In genomic region chr1:220818421-220819173, GRCh38 we compare ENCODE assay signal across 2 cellular contexts.
TF ChIP-seq lines count a peak whose summit lies in the region.

No MANE protein-coding gene starts in this region.

TF ChIP-seq in liver, 16 proteins besides CTCF, POLR2A, EP300 and RAD21 (continued from another document):
- TF ChIP-seq JUND (IDR thresholded peaks at IDR 0.05): peak; percentile 57 to 80
- no peak for TF ChIP-seq REST (IDR thresholded peaks at IDR 0.05)
- no peak for TF ChIP-seq GABPA (IDR thresholded peaks at IDR 0.05 in 1 of 2, conservative IDR thresholded peaks at IDR 0.05 in 1 of 2)
- peak in 1 of 2 donors; percentile 29 for TF ChIP-seq RXRA (IDR thresholded peaks at IDR 0.05)
- no peak for TF ChIP-seq YY1 (IDR thresholded peaks at IDR 0.05)

TF ChIP-seq in HepG2, 621 proteins besides CTCF, POLR2A, EP300 and RAD21:
- TF ChIP-seq ZNF609 (CRISPR knock-in tag; IDR thresholded peaks at IDR 0.05; ENCODE audit: borderline replicate concordance): no peak
- no peak for TF ChIP-seq ZNF432 (CRISPR knock-in tag; IDR thresholded peaks at IDR 0.05; ENCODE audit: borderline replicate concordance)
- TF ChIP-seq BORCS8-MEF2B (CRISPR knock-in tag; IDR thresholded peaks at IDR 0.05): no peak
- no peak for TF ChIP-seq RFX1 (IDR thresholded peaks at IDR 0.05)
- TF ChIP-seq ZFP36L1 (CRISPR knock-in tag; IDR thresholded peaks at IDR 0.05): no peak
- no peak for TF ChIP-seq ATF5 (CRISPR knock-in tag; IDR thresholded peaks at IDR 0.05; ENCODE audit: low read depth)
- TF ChIP-seq DR1 (CRISPR knock-in tag; IDR thresholded peaks at IDR 0.05): no peak
- TF ChIP-seq ZNF460 (CRISPR knock-in tag; IDR thresholded peaks at IDR 0.05; ENCODE audit: borderline replicate concordance): no peak
